In genomic region chr5:35069188-35069587, GRCh38 we compare ENCODE assay signal across 2 cellular contexts.
A peak's percentile ranks its signal among the peaks of the same experiment; 100 is the strongest.
TF ChIP-seq lines count a peak whose summit lies in the region.

No MANE protein-coding gene starts in this region.

TF ChIP-seq in liver, 16 proteins besides CTCF, POLR2A, EP300 and RAD21:
- TF ChIP-seq ZBTB33 (IDR thresholded peaks at IDR 0.05): no peak
- no peak for TF ChIP-seq JUND (IDR thresholded peaks at IDR 0.05)
- no peak for TF ChIP-seq EGR1 (IDR thresholded peaks at IDR 0.05; ENCODE audit: low read depth in 2 of 2)
- TF ChIP-seq RXRA (IDR thresholded peaks at IDR 0.05): peak in 1 of 2 donors; percentile 30
- TF ChIP-seq TAF1 (conservative IDR thresholded peaks at IDR 0.05): no peak
- peak; percentile 12 to 17 for TF ChIP-seq HNF4A (conservative IDR thresholded peaks at IDR 0.05)
- TF ChIP-seq ATF3 (IDR thresholded peaks at IDR 0.05): no peak
- TF ChIP-seq YY1 (IDR thresholded peaks at IDR 0.05): no peak

TF ChIP-seq in HepG2, 621 proteins besides CTCF, POLR2A, EP300 and RAD21 (continued from another document):
- TF ChIP-seq DRAP1 (CRISPR knock-in tag; IDR thresholded peaks at IDR 0.05) (no peak), SYNCRIP (IDR thresholded peaks at IDR 0.05; ENCODE audit: insufficient read depth, low read depth, low read length) (no peak), SNAPC5 (CRISPR knock-in tag; IDR thresholded peaks at IDR 0.05; ENCODE audit: borderline replicate concordance) (no peak)
